Comparison of ENCODE assay signal across 1 cellular context in genomic region chr4:155672342-155672741, GRCh38.
TF ChIP-seq lines count a peak whose summit lies in the region.

No MANE protein-coding gene starts in this region.

TF ChIP-seq in SK-N-SH treated with all-trans-retinoic acid at 6 μM for 48 hours, 23 proteins besides CTCF, POLR2A, EP300 and RAD21 (continued from another document):
- TF ChIP-seq CSRNP3 (CRISPR knock-in tag; IDR thresholded peaks at IDR 0.05): no peak
- no peak for TF ChIP-seq ZC3H10 (CRISPR knock-in tag; IDR thresholded peaks at IDR 0.05)
- TF ChIP-seq CREB5 (CRISPR knock-in tag; IDR thresholded peaks at IDR 0.05; ENCODE audit: low read depth): 0 out of 2 replicates have a peak, but pooled peaks have one; percentile 45
- no peak for TF ChIP-seq PPARA (CRISPR knock-in tag; IDR thresholded peaks at IDR 0.05; ENCODE audit: borderline replicate concordance)
- 0 out of 2 replicates have a peak, but pooled peaks have one; percentile 62 for TF ChIP-seq CSDC2 (CRISPR knock-in tag; IDR thresholded peaks at IDR 0.05)
- TF ChIP-seq ISL1 (CRISPR knock-in tag; IDR thresholded peaks at IDR 0.05): peak; percentile 93
